Comparison of ENCODE assay signal across 24 cellular contexts in genomic region chr6:35448191-35448590, GRCh38. TPM values are rescaled to one million over a fixed set of nuclear protein-coding genes. Genes with fewer than 3 reads are reported as not detected.
A peak's percentile ranks its signal among the peaks of the same experiment; 100 is the strongest.
DNase-seq lines count a peak whose midpoint lies in the region; ATAC-seq and TF ChIP-seq lines count a peak whose summit lies in the region.
"Had no signal": no experiment of that assay in that cellular context is flagged by ENCODE, and none has a peak within 500 bp of the region (broad histone marks: within the 10 kb centered on the region; RNA-seq: fewer than 3 reads in every experiment).

No MANE protein-coding gene starts in this region.

- H3K9me3 ChIP-seq in BE2C, result no peaks in the 10 kb centered on the region
- H3K9me3 ChIP-seq in SJCRH30 (replicated peaks), result no peaks in the 10 kb centered on the region
- H3K9me3 ChIP-seq: Caco-2, SJSA1 had no signal

- no peak overlapping the region for H3K27ac ChIP-seq in SJCRH30
- H3K27ac ChIP-seq: C4-2B, SJSA1 had no signal

- peak; percentile 63 for DNase-seq in BE2C
- DNase-seq in DMS 273 (lab: John Stamatoyannopoulos, UW; ENCODE audit: unreplicated experiment), result peak; percentile 79
- peak; percentile 47 for DNase-seq in NCI-H1694 (lab: John Stamatoyannopoulos, UW)
- peak; percentile 69 to 78 for DNase-seq in SJCRH30
- no peak for DNase-seq in LoVo (ENCODE audit: low spot score)
- no peak for DNase-seq in amniotic stem cell (lab: John Stamatoyannopoulos, UW)
- DNase-seq: Caco-2; CD8-positive, alpha-beta T cell; DMS79 treated with DMSO at 0.1 percent for 48 hours; GOT3; HCEC 1CT; KBM-7; MM.1S; NCI-H187; NCI-H2081 treated with DMSO at 0.1 percent for 48 hours; NCI-H446 treated with DMSO at 0.1 percent for 48 hours; NCI-H526 treated with DMSO at 0.1 percent for 48 hours; NK-92 treated with Interleukin-12 subunit alpha and Interleukin-12 subunit beta, amount 100 ng/mL, for 24 hours; PC-3 had no signal

- ATAC-seq in stimulated activated memory B cell treated with anti-CD40 and anti-IgM and Interleukin-4, amounts not matched to agents 10 μg/mL and 1 μg/mL and 100 μg/mL, for 72 hours, result no peak
- ATAC-seq in GM18907 (IDR thresholded peaks at IDR 0.05; ENCODE audit: unreplicated experiment), result no peak
- ATAC-seq: CD8-positive, alpha-beta T cell; PC-3; Right ventricle myocardium inferior had no signal

- H3K36me3 ChIP-seq in BE2C (no peaks in the 10 kb centered on the region), SJCRH30 (no peaks in the 10 kb centered on the region)

- H3K4me1 Mint-ChIP-seq in stimulated activated memory B cell treated with anti-CD40 and anti-IgM and Interleukin-4, amounts not matched to agents 10 μg/mL and 1 μg/mL and 100 μg/mL, for 72 hours, result peaks cover 21% of the 10 kb centered on the region

- H3K27me3 ChIP-seq in BE2C (no peaks in the 10 kb centered on the region; the same call in 1 of the 2 replicates), SJCRH30 (0 out of 2 replicates have a peak, but pooled peaks cover 3% of the 10 kb centered on the region)
- H3K27me3 ChIP-seq: SJSA1 had no signal

- no peak overlapping the region for H3K4me3 Mint-ChIP-seq in stimulated activated memory B cell treated with anti-CD40 and anti-IgM and Interleukin-4, amounts not matched to agents 10 μg/mL and 1 μg/mL and 100 μg/mL, for 72 hours
- H3K4me3 Mint-ChIP-seq: CD8-positive, alpha-beta T cell had no signal

- no peak overlapping the region for H3K4me3 ChIP-seq in BE2C (ENCODE audit: low read depth, low read length)
- no peak overlapping the region for H3K4me3 ChIP-seq in SJCRH30
- H3K4me3 ChIP-seq: SJSA1 had no signal

- H3K27me3 Mint-ChIP-seq in stimulated activated memory B cell treated with anti-CD40 and anti-IgM and Interleukin-4, amounts not matched to agents 10 μg/mL and 1 μg/mL and 100 μg/mL, for 72 hours, result no peaks in the 10 kb centered on the region

- TF ChIP-seq CTCF in BE2C (IDR thresholded peaks at IDR 0.05; ENCODE audit: low read depth, low read length), result no peak

- H3K4me1 ChIP-seq in BE2C (no peaks in the 10 kb centered on the region), SJCRH30 (peaks cover 7% of the 10 kb centered on the region)
- H3K4me1 ChIP-seq: Caco-2 had no signal

- no peaks in the 10 kb centered on the region for H3K36me3 Mint-ChIP-seq in stimulated activated memory B cell treated with anti-CD40 and anti-IgM and Interleukin-4, amounts not matched to agents 10 μg/mL and 1 μg/mL and 100 μg/mL, for 72 hours
- H3K36me3 Mint-ChIP-seq: CD8-positive, alpha-beta T cell had no signal

- no peak overlapping the region for H3K27ac Mint-ChIP-seq in stimulated activated memory B cell treated with anti-CD40 and anti-IgM and Interleukin-4, amounts not matched to agents 10 μg/mL and 1 μg/mL and 100 μg/mL, for 72 hours
- H3K27ac Mint-ChIP-seq: CD8-positive, alpha-beta T cell had no signal

- no peaks in the 10 kb centered on the region for H3K9me3 Mint-ChIP-seq in stimulated activated memory B cell treated with anti-CD40 and anti-IgM and Interleukin-4, amounts not matched to agents 10 μg/mL and 1 μg/mL and 100 μg/mL, for 72 hours
- H3K9me3 Mint-ChIP-seq: CD8-positive, alpha-beta T cell had no signal

RNA-seq across cellular contexts. Expression of gene FANCE, which starts 3.9 kb away (rescaled TPM):
- polyA plus RNA-seq in BE2C (2012; ENCODE audit: insufficient read depth, insufficient read length, low read depth), result 7.2 TPM
- total RNA-seq in SJCRH30 (2014; rRNA removed; shearing (Covaris generic)), result 10.5 and 10.9 TPM in 2 replicates

RNA-seq across cellular contexts. Expression of gene RPL10A, which starts 20.0 kb away (rescaled TPM):
- 1,119 TPM for polyA plus RNA-seq in BE2C (2012; ENCODE audit: insufficient read depth, insufficient read length, low read depth)
- 2,010 and 2,016 TPM in 2 replicates for total RNA-seq in SJCRH30 (2014; rRNA removed; shearing (Covaris generic))

RNA-seq across cellular contexts. Expression of gene TEAD3, which starts 48.7 kb away (rescaled TPM):
- polyA plus RNA-seq in BE2C (2012; ENCODE audit: insufficient read depth, insufficient read length, low read depth), result 24.8 TPM
- 8.4 and 8.8 TPM in 2 replicates for total RNA-seq in SJCRH30 (2014; rRNA removed; shearing (Covaris generic))
- total RNA-seq: CD8-positive, alpha-beta T cell had no signal

Comparison
In these comparisons a context has a peak if more than half of its experiments do, and no peak if none do; other contexts are left out.
1. DNase-seq: peak in BE2C (single experiment), DMS 273 (single experiment), NCI-H1694 (single experiment) and SJCRH30 (2 of 2); none in LoVo (single experiment) and amniotic stem cell (single experiment).